20 cellular contexts compared by ENCODE assay signal in genomic region chr21:19343711-19344110, GRCh38.
"Had no signal": no experiment of that assay in that cellular context is flagged by ENCODE, and none has a peak within 500 bp of the region (broad histone marks: within the 10 kb centered on the region; RNA-seq: fewer than 3 reads in every experiment).

No MANE protein-coding gene starts in this region.

- H3K27ac ChIP-seq: gastrocnemius medialis, left lung, suprapubic skin, transverse colon, vagina had no signal

- H3K36me3 ChIP-seq: gastrocnemius medialis, left lung, suprapubic skin, transverse colon, vagina had no signal

- ATAC-seq: activated CD8-positive, alpha-beta T cell treated with anti-CD3 and anti-CD28 coated beads for 36 hours; activated T-helper 17 cell treated with anti-CD3 and anti-CD28 coated beads, Interleukin-2, amount 50 U/mL, for 72 hours; esophagus mucosa; gastrocnemius medialis; left lung; stimulated activated naive CD8-positive, alpha-beta T cell treated with anti-CD3 and anti-CD28 coated beads, Interleukin-15, Interleukin-2, amounts not matched to agents 100 U/mL and 50 U/mL, for 24 hours had no signal

- DNase-seq: activated B cell treated with CpG ODN at 0.5 μM for 24 hours; activated CD4-positive, alpha-beta T cell treated with anti-CD3 and anti-CD28 coated beads for 4 hours; activated CD8-positive, alpha-beta T cell treated with anti-CD3 and anti-CD28 coated beads for 36 hours; activated naive CD4-positive, alpha-beta T cell; activated naive CD8-positive, alpha-beta T cell treated with anti-CD3 and anti-CD28 coated beads for 36 hours; activated T-cell treated with anti-CD3 and anti-CD28 coated beads, Interleukin-2, amount 50 U/mL, for 1 hour; amniotic stem cell; effector CD4-positive, alpha-beta T cell; gastrocnemius medialis; head of caudate nucleus; kidney; left lung; retina; stimulated activated CD8-positive, alpha-beta memory T cell treated with anti-CD3 and anti-CD28 coated beads, Interleukin-4, amount 100 ng/mL, for 48 hours; stimulated activated naive CD8-positive, alpha-beta T cell treated with anti-CD3 and anti-CD28 coated beads, Interleukin-15, Interleukin-2, amounts not matched to agents 100 U/mL and 50 U/mL, for 24 hours; transverse colon had no signal

- H3K4me3 ChIP-seq: gastrocnemius medialis, left lung, suprapubic skin, transverse colon, vagina had no signal

- H3K27me3 ChIP-seq: gastrocnemius medialis, left lung, suprapubic skin, transverse colon, vagina had no signal

- H3K9me3 ChIP-seq: gastrocnemius medialis, left lung, suprapubic skin, transverse colon, vagina had no signal

- FAIRE-seq: kidney had no signal
